28 cellular contexts compared by ENCODE assay signal in the genomic region with DNA sequence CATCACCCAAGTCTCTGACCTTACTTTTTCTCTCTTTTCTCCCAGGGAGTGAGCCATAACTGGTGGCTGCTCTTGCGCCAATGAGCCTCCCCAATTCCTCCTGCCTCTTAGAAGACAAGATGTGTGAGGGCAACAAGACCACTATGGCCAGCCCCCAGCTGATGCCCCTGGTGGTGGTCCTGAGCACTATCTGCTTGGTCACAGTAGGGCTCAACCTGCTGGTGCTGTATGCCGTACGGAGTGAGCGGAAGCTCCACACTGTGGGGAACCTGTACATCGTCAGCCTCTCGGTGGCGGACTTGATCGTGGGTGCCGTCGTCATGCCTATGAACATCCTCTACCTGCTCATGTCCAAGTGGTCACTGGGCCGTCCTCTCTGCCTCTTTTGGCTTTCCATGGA.
"Had no signal": no experiment of that assay in that cellular context is flagged by ENCODE, and none has a peak within 500 bp of the region (broad histone marks: within the 10 kb centered on the region; RNA-seq: fewer than 3 reads in every experiment).

No MANE protein-coding gene starts in this region.

- H3K9me3 ChIP-seq: ascending aorta, breast epithelium, colonic mucosa, heart right ventricle, left ventricle myocardium inferior, mucosa of descending colon, spleen, tibial nerve had no signal

- H3K4me3 ChIP-seq: ascending aorta, breast epithelium, colonic mucosa, dorsolateral prefrontal cortex, heart right ventricle, left ventricle myocardium inferior, lung, mucosa of descending colon, spleen, tibial nerve had no signal

- H3K36me3 Mint-ChIP-seq: activated CD8-positive, alpha-beta memory T cell treated with anti-CD3 and anti-CD28 coated beads, Interleukin-2, amount 10 ng/mL, durations not matched to agents 7 days and 5 days; activated naive CD4-positive, alpha-beta T cell treated with anti-CD3 and anti-CD28 coated beads, Interleukin-2, amount 10 ng/mL, durations not matched to agents 7 days and 5 days; activated naive CD8-positive, alpha-beta T cell treated with anti-CD3 and anti-CD28 coated beads, Interleukin-2, amount 10 ng/mL, durations not matched to agents 7 days and 5 days; natural killer cell treated with Interleukin-12 subunit alpha and Interleukin-12 subunit beta and Interleukin-15 and Interleukin-18, amount 100 ng/mL, for 72 hours had no signal

- H3K36me3 ChIP-seq: breast epithelium, colonic mucosa, left ventricle myocardium inferior, spleen had no signal

- H3K4me3 Mint-ChIP-seq: activated CD4-positive, alpha-beta T cell treated with anti-CD3 and anti-CD28 coated beads for 36 hours; activated CD8-positive, alpha-beta memory T cell treated with anti-CD3 and anti-CD28 coated beads, Interleukin-2, amount 10 ng/mL, durations not matched to agents 7 days and 5 days; activated CD8-positive, alpha-beta T cell treated with anti-CD3 and anti-CD28 coated beads, Interleukin-2, amount 10 ng/mL, durations not matched to agents 7 days and 5 days; activated naive CD4-positive, alpha-beta T cell treated with anti-CD3 and anti-CD28 coated beads, Interleukin-2, amount 10 ng/mL, durations not matched to agents 7 days and 5 days; activated naive CD8-positive, alpha-beta T cell treated with anti-CD3 and anti-CD28 coated beads, Interleukin-2, amount 10 ng/mL, durations not matched to agents 7 days and 5 days; central memory CD8-positive, alpha-beta T cell; natural killer cell treated with Interleukin-12 subunit alpha and Interleukin-12 subunit beta and Interleukin-15 and Interleukin-18, amount 100 ng/mL, for 72 hours had no signal

- H3K27ac ChIP-seq: ascending aorta, breast epithelium, colonic mucosa, dorsolateral prefrontal cortex, foreskin keratinocyte, heart right ventricle, left ventricle myocardium inferior, spleen, tibial nerve had no signal

- H3K4me1 Mint-ChIP-seq: activated CD4-positive, alpha-beta T cell treated with anti-CD3 and anti-CD28 coated beads for 36 hours; activated CD8-positive, alpha-beta memory T cell treated with anti-CD3 and anti-CD28 coated beads, Interleukin-2, amount 10 ng/mL, durations not matched to agents 7 days and 5 days; activated naive CD4-positive, alpha-beta T cell treated with anti-CD3 and anti-CD28 coated beads, Interleukin-2, amount 10 ng/mL, durations not matched to agents 7 days and 5 days; activated naive CD8-positive, alpha-beta T cell treated with anti-CD3 and anti-CD28 coated beads, Interleukin-2, amount 10 ng/mL, durations not matched to agents 7 days and 5 days; central memory CD8-positive, alpha-beta T cell had no signal

- DNase-seq: activated CD4-positive, alpha-beta T cell treated with anti-CD3 and anti-CD28 coated beads for 36 hours; activated CD4-positive, CD25-positive, alpha-beta regulatory T cell; activated CD8-positive, alpha-beta memory T cell treated with anti-CD3 and anti-CD28 coated beads, Interleukin-2, amount 10 ng/mL, durations not matched to agents 7 days and 5 days; activated CD8-positive, alpha-beta T cell treated with anti-CD3 and anti-CD28 coated beads, Interleukin-2, amount 10 ng/mL, durations not matched to agents 7 days and 5 days; activated gamma-delta T cell; activated naive CD4-positive, alpha-beta T cell treated with anti-CD3 and anti-CD28 coated beads, Interleukin-2, amount 10 ng/mL, durations not matched to agents 7 days and 5 days; activated naive CD8-positive, alpha-beta T cell treated with anti-CD3 and anti-CD28 coated beads, Interleukin-2, amount 10 ng/mL, durations not matched to agents 7 days and 5 days; activated T-cell treated with anti-CD3 and anti-CD28 coated beads for 4 hours; colonic mucosa; dorsolateral prefrontal cortex; effector memory CD4-positive, alpha-beta T cell; foreskin keratinocyte; heart right ventricle; left ventricle myocardium inferior; mucosa of descending colon; posterior cingulate gyrus; right cardiac atrium; spleen; stimulated activated CD4-positive, alpha-beta T cell treated with anti-CD3 and anti-CD28 coated beads, Interleukin-2, amount 100 ng/mL, for 48 hours; stimulated activated naive CD4-positive, alpha-beta T cell treated with Interleukin-2 at 50 U/mL for 16 hours; T-helper 2 cell had no signal

- H3K9me3 Mint-ChIP-seq: activated naive CD4-positive, alpha-beta T cell treated with anti-CD3 and anti-CD28 coated beads, Interleukin-2, amount 10 ng/mL, durations not matched to agents 7 days and 5 days; activated naive CD8-positive, alpha-beta T cell treated with anti-CD3 and anti-CD28 coated beads, Interleukin-2, amount 10 ng/mL, durations not matched to agents 7 days and 5 days; central memory CD8-positive, alpha-beta T cell; natural killer cell treated with Interleukin-12 subunit alpha and Interleukin-12 subunit beta and Interleukin-15 and Interleukin-18, amount 100 ng/mL, for 72 hours had no signal

- ATAC-seq: activated CD4-positive, alpha-beta T cell treated with anti-CD3 and anti-CD28 coated beads for 36 hours; activated CD8-positive, alpha-beta memory T cell treated with anti-CD3 and anti-CD28 coated beads, Interleukin-2, amount 10 ng/mL, durations not matched to agents 7 days and 5 days; activated CD8-positive, alpha-beta T cell treated with anti-CD3 and anti-CD28 coated beads, Interleukin-2, amount 10 ng/mL, durations not matched to agents 7 days and 5 days; esophagus mucosa; foreskin keratinocyte; heart right ventricle; mucosa of descending colon; natural killer cell treated with Interleukin-12 subunit alpha and Interleukin-12 subunit beta and Interleukin-15 and Interleukin-18, amount 100 ng/mL, for 72 hours; right cardiac atrium had no signal

- H3K4me1 ChIP-seq: ascending aorta, breast epithelium, colonic mucosa, heart right ventricle, left ventricle myocardium inferior, spleen, tibial nerve had no signal

- H3K27me3 ChIP-seq: ascending aorta, breast epithelium, colonic mucosa, dorsolateral prefrontal cortex, foreskin keratinocyte, tibial nerve had no signal

- H3K27ac Mint-ChIP-seq: activated CD4-positive, alpha-beta T cell treated with anti-CD3 and anti-CD28 coated beads for 36 hours; activated CD8-positive, alpha-beta memory T cell treated with anti-CD3 and anti-CD28 coated beads, Interleukin-2, amount 10 ng/mL, durations not matched to agents 7 days and 5 days; activated CD8-positive, alpha-beta T cell treated with anti-CD3 and anti-CD28 coated beads, Interleukin-2, amount 10 ng/mL, durations not matched to agents 7 days and 5 days; activated naive CD4-positive, alpha-beta T cell treated with anti-CD3 and anti-CD28 coated beads, Interleukin-2, amount 10 ng/mL, durations not matched to agents 7 days and 5 days; activated naive CD8-positive, alpha-beta T cell treated with anti-CD3 and anti-CD28 coated beads, Interleukin-2, amount 10 ng/mL, durations not matched to agents 7 days and 5 days; natural killer cell treated with Interleukin-12 subunit alpha and Interleukin-12 subunit beta and Interleukin-15 and Interleukin-18, amount 100 ng/mL, for 72 hours had no signal
